In the genomic region with DNA sequence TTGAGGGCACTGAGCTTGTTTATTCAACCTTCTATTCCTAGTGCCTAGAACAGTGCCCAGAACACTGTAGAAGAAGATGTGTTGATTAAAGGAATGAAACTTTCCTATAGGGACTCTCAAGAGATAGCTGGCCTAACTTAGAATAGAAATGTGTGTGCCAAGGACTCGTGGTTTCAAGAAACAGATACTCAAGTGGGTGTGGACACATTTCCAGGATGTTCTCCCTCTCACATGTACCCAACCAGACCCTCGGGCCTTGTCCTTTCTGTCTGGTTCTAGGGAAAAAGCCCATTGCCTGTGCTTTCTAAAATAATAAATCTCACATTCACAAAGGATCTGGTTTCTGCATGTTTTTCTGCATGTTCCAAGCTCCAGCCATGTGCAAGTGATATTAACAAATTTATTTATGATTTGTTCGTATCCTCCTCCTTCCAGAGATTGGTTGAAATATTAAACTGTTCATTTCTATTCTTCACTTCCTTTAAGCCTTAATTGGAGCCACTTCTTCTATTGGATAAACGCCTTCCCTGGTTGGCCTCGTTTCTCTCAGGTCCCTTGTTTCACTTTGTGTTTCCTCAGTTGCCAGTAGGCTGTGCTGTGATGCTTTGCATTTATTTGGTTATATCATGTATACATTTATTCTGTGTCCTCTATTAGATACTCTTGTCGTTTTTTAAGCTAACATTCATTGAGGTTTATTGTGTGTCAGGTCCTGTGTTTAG, we compare ENCODE assay signal across 8 cellular contexts.
DNase-seq lines count a peak whose midpoint lies in the region; ATAC-seq, FAIRE-seq and TF ChIP-seq lines count a peak whose summit lies in the region.

No MANE protein-coding gene starts in this region.

- in situ Hi-C loops in GM13976 (cut with MboI; ENCODE audit: low sequenced_read_pairs, unreplicated experiment): loop anchor here (25.0 kb wide), 1 partner anchor 320 kb away; no protein-coding TSS in a partner anchor

- H3K79me2 ChIP-seq in OCI-LY1 (ENCODE audit: insufficient read depth, low read length): no peaks in the 10 kb centered on the region
- H3K79me2 ChIP-seq in keratinocyte (ENCODE audit: control insufficient read depth, insufficient read depth, low read length): no peaks in the 10 kb centered on the region

- H3K4me2 ChIP-seq in OCI-LY1 (ENCODE audit: low read length) (no peak overlapping the region), keratinocyte (ENCODE audit: control insufficient read depth, extremely low read depth, insufficient read depth, low read depth, low read length) (no peak overlapping the region)

- H4K20me1 ChIP-seq in OCI-LY1 (ENCODE audit: insufficient read depth, low read length) (no peaks in the 10 kb centered on the region), keratinocyte (ENCODE audit: control insufficient read depth, extremely low read depth, insufficient read depth, low read length) (no peaks in the 10 kb centered on the region)

- CTCF ChIA-PET in AG04449 (lab: Yijun Ruan, JAX): interaction anchor here (0.5 to 7.4 kb wide), 51 partner anchors 8 to 335 kb away, joined by 3 to 326 read pairs (median 5); a partner anchor contains a TSS

- dilution Hi-C loops in keratinocyte (cut with MboI; ENCODE audit: extremely low pct_ligation_motif_present, low sequenced_read_pairs): no loop called here

- peak overlapping the region; percentile 2 to 79 (median 5) for H3K27ac Mint-ChIP-seq in brain

- DNase-seq in AG04449 (ENCODE audit: low read depth, low spot score) (no peak), GM13976 (ENCODE audit: low spot score) (peak; percentile 57), keratinocyte (ENCODE audit: low read depth, low spot score) (no peak)

- peak; percentile 96 for FAIRE-seq in keratinocyte (lab: Jason Lieb, UNC)

- H3K36me3 Mint-ChIP-seq in brain: no peaks in the 10 kb centered on the region

- H3K27me3 Mint-ChIP-seq in brain: no peaks in the 10 kb centered on the region

- no peaks in the 10 kb centered on the region for H3K9me3 Mint-ChIP-seq in brain

- peaks cover 41% of the 10 kb centered on the region for H3K4me1 Mint-ChIP-seq in brain

- no peaks in the 10 kb centered on the region for H3K4me1 ChIP-seq in OCI-LY1 (ENCODE audit: insufficient read depth, low read length, severe bottlenecking)
- H3K4me1 ChIP-seq in keratinocyte (ENCODE audit: control insufficient read depth, extremely low read depth, insufficient read depth, low read length): peaks cover 21% of the 10 kb centered on the region
- H3K4me1 ChIP-seq in stomach smooth muscle (ENCODE audit: control insufficient read depth, insufficient read depth, low read length): peaks cover 3% of the 10 kb centered on the region

- H3K27me3 ChIP-seq in OCI-LY1 (ENCODE audit: insufficient read depth, low read length) (no peaks in the 10 kb centered on the region), keratinocyte (ENCODE audit: control insufficient read depth, extremely low read depth, insufficient read depth, low read length) (no peaks in the 10 kb centered on the region), stomach smooth muscle (ENCODE audit: control insufficient read depth in 1 of 2, insufficient read depth in 2 of 2, low read length in 2 of 2) (no peaks in the 10 kb centered on the region)

- ATAC-seq in GM19351 (IDR thresholded peaks at IDR 0.05; ENCODE audit: unreplicated experiment) (no peak), GM18498 (IDR thresholded peaks at IDR 0.05; ENCODE audit: unreplicated experiment) (no peak)

- H3K9me2 ChIP-seq in OCI-LY1 (ENCODE audit: low read depth, low read length): no peaks in the 10 kb centered on the region

- H3K27ac ChIP-seq in OCI-LY1 (ENCODE audit: low read depth, low read length, poor library complexity, severe bottlenecking): no peak overlapping the region
- no peak overlapping the region for H3K27ac ChIP-seq in keratinocyte (ENCODE audit: control insufficient read depth, insufficient read depth, low read length)
- peak overlapping the region; percentile 69 for H3K27ac ChIP-seq in stomach smooth muscle (ENCODE audit: low read length)

- H3K36me3 ChIP-seq in OCI-LY1 (ENCODE audit: insufficient read depth, low read length) (no peaks in the 10 kb centered on the region), keratinocyte (ENCODE audit: control insufficient read depth in 2 of 2, extremely low read depth in 1 of 2, insufficient read depth in 2 of 2, low read length in 2 of 2) (no peaks in the 10 kb centered on the region), stomach smooth muscle (ENCODE audit: control insufficient read depth in 2 of 2, insufficient read depth in 2 of 2, low read length in 2 of 2) (no peaks in the 10 kb centered on the region)

- H3K9me3 ChIP-seq in OCI-LY1 (ENCODE audit: low read length) (no peaks in the 10 kb centered on the region), keratinocyte (ENCODE audit: control insufficient read depth, low read depth, low read length) (no peaks in the 10 kb centered on the region), stomach smooth muscle (ENCODE audit: control insufficient read depth in 2 of 2, low read length in 2 of 2) (no peaks in the 10 kb centered on the region)

- no peaks in the 10 kb centered on the region for H3F3A ChIP-seq in OCI-LY1 (ENCODE audit: insufficient read depth, low read length)

- no peaks in the 10 kb centered on the region for H3K9me1 ChIP-seq in keratinocyte (ENCODE audit: control insufficient read depth, extremely low read depth, insufficient read depth, low read length)

- H3K9ac ChIP-seq in OCI-LY1 (ENCODE audit: low read length) (no peak overlapping the region), keratinocyte (ENCODE audit: control insufficient read depth, extremely low read depth, insufficient read depth, low read length) (no peak overlapping the region), stomach smooth muscle (ENCODE audit: low read length in 2 of 2) (peak overlapping the region in 1 of 2 donors; percentile 25)

- TF ChIP-seq CTCF in AG04449 (IDR thresholded peaks at IDR 0.05; ENCODE audit: insufficient read depth, low read length, missing control alignments) (peak; percentile 61), GM13976 (IDR thresholded peaks at IDR 0.05; ENCODE audit: borderline replicate concordance, control extremely low read depth, extremely low read depth, insufficient read depth, missing control alignments) (peak; percentile 10), OCI-LY1 (IDR thresholded peaks at IDR 0.05; ENCODE audit: low read length) (peak; percentile 34; the same call in 1 of the 2 replicates), brain (conservative IDR thresholded peaks at IDR 0.05) (peak; percentile 60 to 68), keratinocyte (optimal IDR thresholded peaks at IDR 0.05 in 1 of 3, IDR thresholded peaks at IDR 0.05 in 1 of 3, conservative IDR thresholded peaks at IDR 0.05 in 1 of 3; ENCODE audit: extremely low read depth in 1 of 3, insufficient read depth in 2 of 3, low read length in 3 of 3) (peak; percentile 53 to 65 (median 64))

- no peak overlapping the region for H3K4me3 Mint-ChIP-seq in brain

- H2AFZ ChIP-seq in OCI-LY1 (ENCODE audit: low read length): no peak overlapping the region
- no peak overlapping the region for H2AFZ ChIP-seq in keratinocyte (ENCODE audit: control insufficient read depth, low read length)

- POLR2A ChIA-PET in AG04449 (lab: Yijun Ruan, JAX): interaction anchor here (2.4 kb wide), 1 partner anchor 334 kb away, joined by 21 read pairs; no protein-coding TSS in a partner anchor

- no peak overlapping the region for H3K4me3 ChIP-seq in AG04449 (ENCODE audit: low read depth, low read length)
- no peak overlapping the region for H3K4me3 ChIP-seq in OCI-LY1 (ENCODE audit: low read depth, low read length, poor library complexity, severe bottlenecking)
- H3K4me3 ChIP-seq in keratinocyte (ENCODE audit: control insufficient read depth in 2 of 3, extremely low read depth in 1 of 3, insufficient read depth in 2 of 3, low read depth in 1 of 3, low read length in 3 of 3): no peak overlapping the region
- peak overlapping the region in 1 of 2 donors; percentile 23 for H3K4me3 ChIP-seq in stomach smooth muscle (ENCODE audit: low read length in 2 of 2)

Comparison
In these comparisons a context has a peak if more than half of its experiments do, and no peak if none do; other contexts are left out.
1. CTCF ChIP-seq: peak in every context shown above with its lines; median percentile 64 in brain; 64 in keratinocyte; 61 in AG04449; 34 in OCI-LY1; 10 in GM13976.